In genomic region chr22:29994941-29995340, GRCh38 we compare ENCODE assay signal across 9 cellular contexts.
DNase-seq lines count a peak whose midpoint lies in the region; ATAC-seq and TF ChIP-seq lines count a peak whose summit lies in the region.
"Had no signal": no experiment of that assay in that cellular context is flagged by ENCODE, and none has a peak within 500 bp of the region (broad histone marks: within the 10 kb centered on the region; RNA-seq: fewer than 3 reads in every experiment).

No MANE protein-coding gene starts in this region.

- H3K27me3 ChIP-seq in Caco-2 (replicated peaks; ENCODE audit: control insufficient read depth, insufficient read depth, low read length) = no peaks in the 10 kb centered on the region
- H3K27me3 ChIP-seq in endodermal cell (ENCODE audit: control insufficient read depth, insufficient read depth, low read length, poor library complexity, severe bottlenecking) = no peaks in the 10 kb centered on the region
- no peaks in the 10 kb centered on the region for H3K27me3 ChIP-seq in dorsolateral prefrontal cortex

- CTCF ChIA-PET in Caco-2 (lab: Charles Lee) = interaction anchor here (1.5 kb wide), 1 partner anchor 10 kb away, joined by 8 read pairs; no protein-coding TSS in a partner anchor

- H3K27ac Mint-ChIP-seq in Caco-2 (ENCODE audit: unreplicated experiment) = peak overlapping the region; percentile 39
- H3K27ac Mint-ChIP-seq in endodermal cell = peak overlapping the region; percentile 48
- H3K27ac Mint-ChIP-seq in natural killer cell = peak overlapping the region; percentile 72 to 75
- no peak overlapping the region for H3K27ac Mint-ChIP-seq in activated T-helper 2 cell treated with anti-CD3 and anti-CD28 coated beads, Interferon-gamma antibody, Interleukin-2, Interleukin-4, amounts not matched to agents 10 μg/mL and 5 μg/mL and 100 μg/mL, durations not matched to agents 14 hours and 24 hours and 36 hours

- WGBS in endodermal cell (ENCODE audit: insufficient coverage in 1 of 2, insufficient read length in 1 of 2), 2 experiments = 53 to 63% methylated on average over 3 of the region's 3 CpGs

- no peak for TF ChIP-seq CTCF in Caco-2 (IDR thresholded peaks at IDR 0.05; ENCODE audit: insufficient read depth in 1 of 2, low read depth in 1 of 2, low read length in 1 of 2, severe bottlenecking in 1 of 2, unreplicated experiment in 1 of 2)
- no peak for TF ChIP-seq CTCF in endodermal cell (conservative IDR thresholded peaks at IDR 0.05)
- no peak for TF ChIP-seq CTCF in natural killer cell (IDR thresholded peaks at IDR 0.05)
- TF ChIP-seq CTCF in dorsolateral prefrontal cortex (IDR thresholded peaks at IDR 0.05 in 54 of 56, conservative IDR thresholded peaks at IDR 0.05 in 2 of 56; ENCODE audit: low read depth in 1 of 56, partially characterized antibody in 56 of 56) = no peak

- H3K9me3 ChIP-seq in Caco-2 = no peaks in the 10 kb centered on the region
- no peaks in the 10 kb centered on the region for H3K9me3 ChIP-seq in endodermal cell (ENCODE audit: control insufficient read depth, low read length)

- DNase-seq in Caco-2 (no peak), NCI-H82 (lab: John Stamatoyannopoulos, UW) (peak; percentile 91), endodermal cell (no peak), natural killer cell (no peak), dorsolateral prefrontal cortex (no peak), KBM-7 (no peak)
- no peak for DNase-seq in activated T-helper 2 cell treated with anti-CD3 and anti-CD28 coated beads, Interferon-gamma antibody, Interleukin-2, Interleukin-4, amounts not matched to agents 10 μg/mL and 5 μg/mL and 100 μg/mL, durations not matched to agents 14 hours and 24 hours and 36 hours (ENCODE audit: low spot score)
- DNase-seq: aorta had no signal

- POLR2A ChIA-PET in Caco-2 (lab: Charles Lee) = no interaction called here

- H3K9ac ChIP-seq in endodermal cell (ENCODE audit: extremely low read depth, low read length, poor library complexity, severe bottlenecking) = no peak overlapping the region

- H3K4me3 ChIP-seq in Caco-2 (ENCODE audit: low read depth, low read length) (no peak overlapping the region), endodermal cell (ENCODE audit: low read length) (no peak overlapping the region), dorsolateral prefrontal cortex (no peak overlapping the region)

- no TSS peak for BruUV-seq in Caco-2 (replicated peaks; lab: Mats Ljungman, UMichigan)

- H3K4me1 ChIP-seq in Caco-2 = peaks cover 32% of the 10 kb centered on the region
- peaks cover 31% of the 10 kb centered on the region for H3K4me1 ChIP-seq in endodermal cell (ENCODE audit: control insufficient read depth, insufficient read depth, low read length)

- peaks cover 34% of the 10 kb centered on the region for H3K4me1 Mint-ChIP-seq in Caco-2 (ENCODE audit: low read depth, unreplicated experiment)
- peaks cover 40% of the 10 kb centered on the region for H3K4me1 Mint-ChIP-seq in endodermal cell
- peaks cover 0 to 15% of the 10 kb centered on the region in 2 donors for H3K4me1 Mint-ChIP-seq in natural killer cell
- H3K4me1 Mint-ChIP-seq in activated T-helper 2 cell treated with anti-CD3 and anti-CD28 coated beads, Interferon-gamma antibody, Interleukin-2, Interleukin-4, amounts not matched to agents 10 μg/mL and 5 μg/mL and 100 μg/mL, durations not matched to agents 14 hours and 24 hours and 36 hours (ENCODE audit: low read depth) = peaks cover 8% of the 10 kb centered on the region

- H3K27ac ChIP-seq in endodermal cell (ENCODE audit: low read depth, low read length) (no peak overlapping the region), dorsolateral prefrontal cortex (peak overlapping the region in 3 of 59 donors; percentile 8 to 41 (median 12))

- no peak overlapping the region for H3K4me3 Mint-ChIP-seq in Caco-2 (ENCODE audit: unreplicated experiment)
- H3K4me3 Mint-ChIP-seq in endodermal cell = no peak overlapping the region
- H3K4me3 Mint-ChIP-seq in natural killer cell = no peak overlapping the region
- no peak overlapping the region for H3K4me3 Mint-ChIP-seq in activated T-helper 2 cell treated with anti-CD3 and anti-CD28 coated beads, Interferon-gamma antibody, Interleukin-2, Interleukin-4, amounts not matched to agents 10 μg/mL and 5 μg/mL and 100 μg/mL, durations not matched to agents 14 hours and 24 hours and 36 hours (ENCODE audit: low read depth)

- ATAC-seq in natural killer cell (no peak), GM18505 (IDR thresholded peaks at IDR 0.05; ENCODE audit: unreplicated experiment) (no peak)

- TF ChIP-seq POLR2A in GM18505 (IDR thresholded peaks at IDR 0.05; ENCODE audit: borderline replicate concordance, extremely low read depth, insufficient read depth, insufficient read length) = no peak

- intact Hi-C loops in Caco-2 (cut with micrococcal nuclease; ENCODE audit: unreplicated experiment) (no loop called here), natural killer cell (cut with micrococcal nuclease) (no loop called here), dorsolateral prefrontal cortex (cut with DNase I) (loop anchor here in 1 of 2 donors (10.0 kb wide), 1 partner anchor 110 kb away; the partner anchor contains the start of gene MTMR3)
- intact Hi-C loops in activated T-helper 2 cell treated with anti-CD3 and anti-CD28 coated beads, Interferon-gamma antibody, Interleukin-2, Interleukin-4, amounts not matched to agents 10 μg/mL and 5 μg/mL and 100 μg/mL, durations not matched to agents 14 hours and 24 hours and 36 hours (cut with micrococcal nuclease) = no loop called here

- H3K36me3 Mint-ChIP-seq in Caco-2 (ENCODE audit: insufficient read depth, unreplicated experiment) = peaks cover 19% of the 10 kb centered on the region
- H3K36me3 Mint-ChIP-seq in endodermal cell (ENCODE audit: low read depth) = peaks cover 15% of the 10 kb centered on the region
- peaks cover 17% of the 10 kb centered on the region for H3K36me3 Mint-ChIP-seq in natural killer cell
- H3K36me3 Mint-ChIP-seq in activated T-helper 2 cell treated with anti-CD3 and anti-CD28 coated beads, Interferon-gamma antibody, Interleukin-2, Interleukin-4, amounts not matched to agents 10 μg/mL and 5 μg/mL and 100 μg/mL, durations not matched to agents 14 hours and 24 hours and 36 hours (ENCODE audit: low read depth) = peaks cover 34% of the 10 kb centered on the region

- in situ Hi-C loops in KBM-7 (cut with MboI; ENCODE audit: low pct_unique_long_range_greater_than_20kb, low sequenced_read_pairs) = no loop called here

- H3K36me3 ChIP-seq in Caco-2 (ENCODE audit: control insufficient read depth, insufficient read depth, low read length) (no peaks in the 10 kb centered on the region), endodermal cell (ENCODE audit: control insufficient read depth, insufficient read depth, low read length) (peaks cover 17% of the 10 kb centered on the region)

- H3K9me3 Mint-ChIP-seq in Caco-2 (ENCODE audit: unreplicated experiment) (no peaks in the 10 kb centered on the region), endodermal cell (no peaks in the 10 kb centered on the region), natural killer cell (no peaks in the 10 kb centered on the region)
- H3K9me3 Mint-ChIP-seq in activated T-helper 2 cell treated with anti-CD3 and anti-CD28 coated beads, Interferon-gamma antibody, Interleukin-2, Interleukin-4, amounts not matched to agents 10 μg/mL and 5 μg/mL and 100 μg/mL, durations not matched to agents 14 hours and 24 hours and 36 hours = no peaks in the 10 kb centered on the region

- no peaks in the 10 kb centered on the region for H3K27me3 Mint-ChIP-seq in Caco-2 (ENCODE audit: insufficient read depth, unreplicated experiment)
- no peaks in the 10 kb centered on the region for H3K27me3 Mint-ChIP-seq in endodermal cell (ENCODE audit: insufficient read depth)
- H3K27me3 Mint-ChIP-seq in natural killer cell (ENCODE audit: low read depth in 2 of 2) = no peaks in the 10 kb centered on the region
- H3K27me3 Mint-ChIP-seq in activated T-helper 2 cell treated with anti-CD3 and anti-CD28 coated beads, Interferon-gamma antibody, Interleukin-2, Interleukin-4, amounts not matched to agents 10 μg/mL and 5 μg/mL and 100 μg/mL, durations not matched to agents 14 hours and 24 hours and 36 hours (ENCODE audit: low read depth) = no peaks in the 10 kb centered on the region
